21 cellular contexts compared by ENCODE assay signal in the genomic region with DNA sequence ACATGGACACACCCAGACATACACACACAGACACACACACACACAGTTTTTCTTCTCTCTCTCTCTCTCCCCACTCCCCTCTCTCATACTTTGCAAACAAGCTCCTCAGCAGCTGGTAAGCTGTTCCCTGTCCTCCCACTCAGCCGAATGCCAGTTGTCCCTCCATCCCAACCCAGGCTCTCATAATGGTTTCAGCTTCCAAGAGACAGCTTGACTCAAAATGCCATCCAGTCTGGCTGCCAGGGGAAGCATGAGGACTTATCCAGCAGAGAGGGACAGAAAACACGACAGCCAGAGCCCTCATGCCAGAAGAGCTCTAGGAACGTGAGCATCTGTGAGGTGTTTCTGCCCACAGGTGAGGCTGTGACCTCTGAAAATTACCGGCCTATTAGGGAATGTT.
"Had no signal": no experiment of that assay in that cellular context is flagged by ENCODE, and none has a peak within 500 bp of the region (broad histone marks: within the 10 kb centered on the region; RNA-seq: fewer than 3 reads in every experiment).

No MANE protein-coding gene starts in this region.

- DNase-seq: colonic mucosa; cortex of kidney; dermis blood vessel endothelial cell; effector CD4-positive, alpha-beta T cell; effector CD8-positive, alpha-beta T cell; effector memory CD4-positive, alpha-beta T cell; effector memory CD8-positive, alpha-beta T cell; endodermal cell; erythroblast; esophagus squamous epithelium; foreskin fibroblast; foreskin keratinocyte; foreskin melanocyte; gastrocnemius medialis; glutamatergic neuron; head of caudate nucleus; heart left ventricle; heart right ventricle had no signal

- H3K27ac Mint-ChIP-seq: dendritic cell treated with granulocyte-macrophage colony-stimulating factor and Interleukin-4, amounts not matched to agents 40 ng/mL and 50 ng/mL, for 4 days; effector memory CD8-positive, alpha-beta T cell; endodermal cell had no signal

- ATAC-seq: effector memory CD8-positive, alpha-beta T cell; esophagus mucosa; foreskin keratinocyte; gastrocnemius medialis; gastroesophageal sphincter; heart left ventricle; heart right ventricle had no signal

- H3K27me3 Mint-ChIP-seq: dendritic cell treated with granulocyte-macrophage colony-stimulating factor and Interleukin-4, amounts not matched to agents 40 ng/mL and 50 ng/mL, for 4 days had no signal

- H3K4me3 Mint-ChIP-seq: dendritic cell treated with granulocyte-macrophage colony-stimulating factor and Interleukin-4, amounts not matched to agents 40 ng/mL and 50 ng/mL, for 4 days; effector memory CD8-positive, alpha-beta T cell; endodermal cell had no signal

- H3K9me3 Mint-ChIP-seq: dendritic cell treated with granulocyte-macrophage colony-stimulating factor and Interleukin-4, amounts not matched to agents 40 ng/mL and 50 ng/mL, for 4 days; effector memory CD8-positive, alpha-beta T cell had no signal
